ENCODE assay signal across 16 cellular contexts in the genomic region with DNA sequence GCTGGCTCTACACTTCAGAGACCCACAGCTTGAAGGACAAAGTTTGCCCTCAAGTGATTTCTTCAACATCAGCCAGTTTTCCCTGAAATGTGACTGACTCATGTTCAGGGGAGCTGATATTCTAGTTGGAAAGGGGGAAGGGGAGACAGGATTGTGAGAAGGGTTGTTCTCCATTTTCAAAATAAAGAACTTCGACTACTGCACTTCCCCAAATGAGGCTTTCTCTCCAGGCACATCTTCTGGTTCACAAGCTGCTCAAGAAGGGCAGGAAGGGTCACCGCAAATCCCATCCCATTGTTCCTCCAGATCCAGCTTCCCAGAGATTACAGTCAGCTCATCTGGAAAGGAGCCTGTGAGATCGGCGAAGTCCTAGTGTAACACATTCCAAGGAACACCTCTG.
"Had no signal": no experiment of that assay in that cellular context is flagged by ENCODE, and none has a peak within 500 bp of the region (broad histone marks: within the 10 kb centered on the region; RNA-seq: fewer than 3 reads in every experiment).

No MANE protein-coding gene starts in this region.

- DNase-seq: activated CD4-positive, alpha-beta T cell treated with anti-CD3 and anti-CD28 coated beads, Interleukin-2, amount 10 ng/mL, durations not matched to agents 7 days and 5 days; activated CD8-positive, alpha-beta memory T cell treated with anti-CD3 and anti-CD28 coated beads, Interleukin-2, amount 50 U/mL, for 48 hours; activated gamma-delta T cell treated with Interleukin-2 at 50 U/mL for 16 hours; activated naive CD8-positive, alpha-beta T cell treated with anti-CD3 and anti-CD28 coated beads, Interleukin-2, amount 10 ng/mL, durations not matched to agents 7 days and 5 days; cerebellar nuclear complex; endodermal cell; erythroblast; heart right ventricle; naive B cell; ovary; sigmoid colon; spleen; upper lobe of left lung had no signal

- H3K27ac Mint-ChIP-seq: activated CD4-positive, alpha-beta T cell treated with anti-CD3 and anti-CD28 coated beads, Interleukin-2, amount 10 ng/mL, durations not matched to agents 7 days and 5 days; activated naive CD8-positive, alpha-beta T cell treated with anti-CD3 and anti-CD28 coated beads, Interleukin-2, amount 10 ng/mL, durations not matched to agents 7 days and 5 days; activated T-cell treated with anti-CD3 and anti-CD28 coated beads, Interleukin-2, amount 50 U/mL, for 72 hours; endodermal cell; stimulated activated naive CD8-positive, alpha-beta T cell treated with anti-CD3 and anti-CD28 coated beads, Interleukin-15, Interleukin-2, amounts not matched to agents 100 ng/mL and 50 ng/mL, for 24 hours had no signal

- ATAC-seq: gastroesophageal sphincter, heart right ventricle had no signal

- H3K4me1 Mint-ChIP-seq: naive B cell had no signal

- H3K36me3 Mint-ChIP-seq: naive B cell had no signal

- H3K4me3 Mint-ChIP-seq: activated CD4-positive, alpha-beta T cell treated with anti-CD3 and anti-CD28 coated beads, Interleukin-2, amount 10 ng/mL, durations not matched to agents 7 days and 5 days; activated naive CD8-positive, alpha-beta T cell treated with anti-CD3 and anti-CD28 coated beads, Interleukin-2, amount 10 ng/mL, durations not matched to agents 7 days and 5 days; endodermal cell; naive B cell; stimulated activated naive CD8-positive, alpha-beta T cell treated with anti-CD3 and anti-CD28 coated beads, Interleukin-15, Interleukin-2, amounts not matched to agents 100 ng/mL and 50 ng/mL, for 24 hours had no signal

- H3K9me3 Mint-ChIP-seq: endodermal cell; stimulated activated naive CD8-positive, alpha-beta T cell treated with anti-CD3 and anti-CD28 coated beads, Interleukin-15, Interleukin-2, amounts not matched to agents 100 ng/mL and 50 ng/mL, for 24 hours had no signal
